ENCODE assay signal across 25 cellular contexts in the genomic region with DNA sequence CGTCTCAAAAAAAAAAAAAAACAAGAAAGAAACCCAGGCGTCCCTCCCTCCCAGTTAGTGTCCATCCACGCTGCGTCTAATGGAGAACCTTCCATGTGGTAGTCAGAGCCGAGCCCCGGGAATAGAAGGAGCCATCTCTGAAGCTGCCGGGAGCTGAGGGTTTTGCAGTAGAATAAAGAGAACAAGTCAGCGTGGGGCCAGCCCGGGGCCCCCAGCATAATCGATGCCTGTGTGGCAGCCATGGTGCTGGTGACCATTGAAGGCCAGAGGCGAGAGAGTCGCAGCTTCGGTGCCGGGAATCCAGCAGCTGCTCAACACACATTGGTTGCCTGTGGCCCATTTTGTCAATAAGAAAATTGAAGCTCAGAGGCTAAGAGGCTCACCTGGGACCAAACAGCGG.
"Had no signal": no experiment of that assay in that cellular context is flagged by ENCODE, and none has a peak within 500 bp of the region (broad histone marks: within the 10 kb centered on the region; RNA-seq: fewer than 3 reads in every experiment).

No MANE protein-coding gene starts in this region.

- H3K4me1 Mint-ChIP-seq: stimulated activated memory B cell treated with anti-CD40 and anti-IgM and Interleukin-4, amounts not matched to agents 10 μg/mL and 1 μg/mL and 100 μg/mL, for 72 hours had no signal

- H3K27me3 ChIP-seq: left lung, right atrium auricular region, right lobe of liver, tibial nerve, upper lobe of left lung, vagina had no signal

- H3K9ac ChIP-seq: parathyroid adenoma had no signal

- H2AFZ ChIP-seq: parathyroid adenoma had no signal

- H3K4me2 ChIP-seq: smooth muscle cell had no signal

- H3K36me3 Mint-ChIP-seq: naive thymus-derived CD8-positive, alpha-beta T cell; stimulated activated memory B cell treated with anti-CD40 and anti-IgM and Interleukin-4, amounts not matched to agents 10 μg/mL and 1 μg/mL and 100 μg/mL, for 72 hours had no signal

- H3K9me3 Mint-ChIP-seq: naive thymus-derived CD8-positive, alpha-beta T cell had no signal

- DNase-seq: hippocampal formation; kidney; left colon; left lung; lower lobe of right lung; mammary epithelial cell; mesenchymal stem cell; nucleus accumbens; right lobe of liver; stimulated activated CD4-positive, alpha-beta T cell treated with anti-CD3 and anti-CD28 coated beads, Interleukin-1b, Interleukin-23, amount 100 ng/mL, for 48 hours; stimulated activated CD4-positive, alpha-beta T cell treated with anti-CD3 and anti-CD28 coated beads, Interleukin-2, amount 100 ng/mL, for 48 hours; stimulated activated CD4-positive, alpha-beta T cell treated with anti-CD3 and anti-CD28 coated beads, Interleukin-4, amount 100 ng/mL, for 4 hours; stimulated activated CD8-positive, alpha-beta memory T cell treated with anti-CD3 and anti-CD28 coated beads, Interleukin-4, amount 100 ng/mL, for 48 hours; stimulated activated naive CD4-positive, alpha-beta T cell treated with Interleukin-2 at 50 U/mL for 16 hours; stimulated activated naive CD8-positive, alpha-beta T cell treated with anti-CD3 and anti-CD28 coated beads, Interleukin-15, amount 100 ng/mL, for 72 hours; substantia nigra; upper lobe of left lung had no signal

- H3K27ac ChIP-seq: left lung, lower lobe of right lung, parathyroid adenoma, psoas muscle, right atrium auricular region, right lobe of liver, tibial nerve, upper lobe of left lung, vagina had no signal

- H3K4me3 Mint-ChIP-seq: naive thymus-derived CD8-positive, alpha-beta T cell; stimulated activated memory B cell treated with anti-CD40 and anti-IgM and Interleukin-4, amounts not matched to agents 10 μg/mL and 1 μg/mL and 100 μg/mL, for 72 hours; stimulated activated naive CD8-positive, alpha-beta T cell treated with anti-CD3 and anti-CD28 coated beads, Interleukin-15, amount 100 ng/mL, for 72 hours had no signal

- H3K27ac Mint-ChIP-seq: naive thymus-derived CD8-positive, alpha-beta T cell; stimulated activated memory B cell treated with anti-CD40 and anti-IgM and Interleukin-4, amounts not matched to agents 10 μg/mL and 1 μg/mL and 100 μg/mL, for 72 hours had no signal

- H3K9me3 ChIP-seq: lower lobe of right lung, psoas muscle, right atrium auricular region, right lobe of liver, tibial nerve, upper lobe of left lung, vagina had no signal

- H3K4me3 ChIP-seq: left lung, lower lobe of right lung, psoas muscle, right atrium auricular region, right lobe of liver, smooth muscle cell, tibial nerve, upper lobe of left lung, vagina had no signal

- H3K36me3 ChIP-seq: left lung, lower lobe of right lung, right atrium auricular region, right lobe of liver, tibial nerve, upper lobe of left lung, vagina had no signal

- ATAC-seq: left colon; left lung; lower lobe of right lung; naive thymus-derived CD8-positive, alpha-beta T cell; psoas muscle; stimulated activated memory B cell treated with anti-CD40 and anti-IgM and Interleukin-4, amounts not matched to agents 10 μg/mL and 1 μg/mL and 100 μg/mL, for 72 hours; stimulated activated naive CD8-positive, alpha-beta T cell treated with anti-CD3 and anti-CD28 coated beads, Interleukin-15, amount 100 ng/mL, for 72 hours had no signal

- H3K4me1 ChIP-seq: left lung, lower lobe of right lung, parathyroid adenoma, psoas muscle, right atrium auricular region, right lobe of liver, upper lobe of left lung had no signal
